15 cellular contexts compared by ENCODE assay signal in the genomic region with DNA sequence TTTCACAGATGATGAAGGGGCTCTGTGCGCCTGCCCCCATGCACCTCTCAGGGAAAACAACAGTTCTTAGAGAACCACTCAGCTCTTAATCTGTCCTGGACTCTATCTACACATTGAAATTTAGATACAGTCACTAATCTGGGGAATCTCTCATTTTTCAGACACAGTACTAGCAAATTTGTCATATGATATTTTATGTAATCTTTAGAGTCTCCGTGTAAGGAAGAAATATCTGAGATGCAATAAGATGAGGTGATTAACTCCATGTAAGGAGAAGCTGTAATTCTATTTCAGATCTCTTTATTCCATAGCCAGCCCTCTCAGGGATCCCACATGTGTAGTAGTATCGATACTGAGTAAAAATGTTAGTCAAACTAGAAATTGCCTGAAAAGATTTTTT.
DNase-seq lines count a peak whose midpoint lies in the region; ATAC-seq and TF ChIP-seq lines count a peak whose summit lies in the region.
"Had no signal": no experiment of that assay in that cellular context is flagged by ENCODE, and none has a peak within 500 bp of the region (broad histone marks: within the 10 kb centered on the region; RNA-seq: fewer than 3 reads in every experiment).

No MANE protein-coding gene starts in this region.

- ATAC-seq in HG03521 (IDR thresholded peaks at IDR 0.05; ENCODE audit: unreplicated experiment) = no peak

- DNase-seq in G401 (ENCODE audit: low spot score) (peak; percentile 71), NCI-H69 (lab: John Stamatoyannopoulos, UW) (peak; percentile 95), caudate nucleus (lab: John Stamatoyannopoulos, UW) (no peak), BE2C (no peak)
- DNase-seq in stimulated activated naive CD4-positive, alpha-beta T cell (lab: John Stamatoyannopoulos, UW) = no peak
- DNase-seq: Calu3; CD4-positive, alpha-beta T cell; CD8-positive, alpha-beta memory T cell; DMS53; DMS79 treated with DMSO at 0.1 percent for 48 hours; GOT3 had no signal

- TF ChIP-seq CTCF in BE2C (IDR thresholded peaks at IDR 0.05; ENCODE audit: low read depth, low read length) = no peak

- no peaks in the 10 kb centered on the region for H3K27me3 ChIP-seq in BE2C
- H3K27me3 ChIP-seq: BLaER1 treated with 17β-estradiol and CSF1 and Interleukin-3, amounts not matched to agents 10 nM and 100 nM had no signal

- no peaks in the 10 kb centered on the region for H3K36me3 ChIP-seq in BE2C
- H3K36me3 ChIP-seq: BLaER1 treated with 17β-estradiol and CSF1 and Interleukin-3, amounts not matched to agents 10 nM and 100 nM; HAP-1 had no signal

- H3K4me1 ChIP-seq in BE2C = no peaks in the 10 kb centered on the region
- H3K4me1 ChIP-seq: BLaER1 treated with 17β-estradiol and CSF1 and Interleukin-3, amounts not matched to agents 10 nM and 100 nM had no signal

- in situ Hi-C loops in G401 (cut with HindIII; ENCODE audit: low sequenced_read_pairs) = no loop called here

- H3K9me3 ChIP-seq in BE2C = no peaks in the 10 kb centered on the region
- H3K9me3 ChIP-seq: BLaER1 treated with 17β-estradiol and CSF1 and Interleukin-3, amounts not matched to agents 10 nM and 100 nM; HAP-1 had no signal

- H3K4me3 ChIP-seq in BE2C (ENCODE audit: low read depth, low read length) = no peak overlapping the region
- H3K4me3 ChIP-seq: BLaER1 treated with 17β-estradiol and CSF1 and Interleukin-3, amounts not matched to agents 10 nM and 100 nM; HAP-1 had no signal

- peak overlapping the region; percentile 18 for H3K27ac ChIP-seq in caudate nucleus (ENCODE audit: low read depth, low read length)
- H3K27ac ChIP-seq: 22Rv1; BLaER1 treated with 17β-estradiol and CSF1 and Interleukin-3, amounts not matched to agents 10 nM and 100 nM had no signal

Comparison
In these comparisons a context has a peak if more than half of its experiments do, and no peak if none do; other contexts are left out.
1. DNase-seq: peak in G401 (single experiment) and NCI-H69 (single experiment); none in caudate nucleus (0 of 61), BE2C (single experiment) and stimulated activated naive CD4-positive, alpha-beta T cell (0 of 6).